1 cellular context compared by ENCODE assay signal in genomic region chr1:11719313-11720032, GRCh38.
TF ChIP-seq lines count a peak whose summit lies in the region.

No MANE protein-coding gene starts in this region.

TF ChIP-seq in GM23338, 12 proteins besides CTCF, POLR2A, EP300 and RAD21 (continued from another document):
- TF ChIP-seq ZNF462 (CRISPR knock-in tag; IDR thresholded peaks at IDR 0.05), result no peak
- no peak for TF ChIP-seq STAT1 (IDR thresholded peaks at IDR 0.05; ENCODE audit: unreplicated experiment)
- no peak for TF ChIP-seq NANOG (IDR thresholded peaks at IDR 0.05; ENCODE audit: borderline replicate concordance)
- TF ChIP-seq ZNF331 (CRISPR knock-in tag; IDR thresholded peaks at IDR 0.05; ENCODE audit: low read depth), result no peak
- TF ChIP-seq ZNF114 (CRISPR knock-in tag; IDR thresholded peaks at IDR 0.05), result no peak
- TF ChIP-seq JUNB (IDR thresholded peaks at IDR 0.05; ENCODE audit: unreplicated experiment), result no peak
